ENCODE assay signal across 8 cellular contexts in genomic region chr19:8389891-8390616, GRCh38. TPM values are rescaled to one million over a fixed set of nuclear protein-coding genes. Genes with fewer than 3 reads are reported as not detected.
A peak's percentile ranks its signal among the peaks of the same experiment; 100 is the strongest.
DNase-seq lines count a peak whose midpoint lies in the region; ATAC-seq and TF ChIP-seq lines count a peak whose summit lies in the region.

TSS of gene RAB11B (plus strand) at chr19:8390360. CDS start at chr19:8390417, 57 bp downstream.

- H3K79me2 ChIP-seq in SK-N-SH (ENCODE audit: insufficient read depth), result peaks cover 59% of the 10 kb centered on the region

- H3K4me2 ChIP-seq in SK-N-SH, result peak within 1 kb of the TSS; percentile 94

- peak within 1 kb of the TSS; percentile 100 for H3K9ac ChIP-seq in SK-N-SH

- TF ChIP-seq CTCF in SK-N-SH (IDR thresholded peaks at IDR 0.05) (no peak), gastroesophageal sphincter (IDR thresholded peaks at IDR 0.05) (no peak), neutrophil (IDR thresholded peaks at IDR 0.05) (no peak)

- peak within 1 kb of the TSS; percentile 86 for H2AFZ ChIP-seq in SK-N-SH (ENCODE audit: low read depth)

- H3K27ac ChIP-seq in SK-N-SH (ENCODE audit: low read depth in 2 of 2, low read length in 1 of 2), result peak within 1 kb of the TSS; percentile 97 to 99
- peak within 1 kb of the TSS; percentile 98 to 100 (median 99) for H3K27ac ChIP-seq in gastroesophageal sphincter
- peak within 1 kb of the TSS; percentile 99 for H3K27ac ChIP-seq in neutrophil
- peak within 1 kb of the TSS; percentile 100 for H3K27ac ChIP-seq in substantia nigra (ENCODE audit: low read depth, low read length, poor library complexity, severe bottlenecking)

- peaks cover 0 to 11% of the 10 kb centered on the region in 2 experiments for H3K36me3 ChIP-seq in SK-N-SH (replicated peaks in 1 of 2; ENCODE audit: control insufficient read depth in 1 of 2, insufficient read depth in 2 of 2, low read length in 1 of 2)
- H3K36me3 ChIP-seq in gastroesophageal sphincter, result no peaks in the 10 kb centered on the region
- H3K36me3 ChIP-seq in neutrophil, result no peaks in the 10 kb centered on the region

- POLR2A ChIA-PET in SK-N-SH (lab: Yijun Ruan, JAX), result interaction anchor here (0.7 to 1.9 kb wide), 6 partner anchors 12 to 123 kb away, joined by 3 to 4 read pairs (median 3); partner anchors contain the start of gene MARCHF2

- CTCF ChIA-PET in SK-N-SH (lab: Yijun Ruan, JAX), result interaction anchor here (0.7 to 8.0 kb wide), 2 partner anchors 36 to 116 kb away, joined by 4 to 78 read pairs; no protein-coding TSS in a partner anchor

- H4K20me1 ChIP-seq in SK-N-SH (ENCODE audit: insufficient read depth), result peaks cover 43% of the 10 kb centered on the region

- ATAC-seq in HG02571 (IDR thresholded peaks at IDR 0.05; ENCODE audit: unreplicated experiment) (peak; percentile 88), gastroesophageal sphincter (peak; percentile 96)

- no peak for TF ChIP-seq RAD21 in SK-N-SH (IDR thresholded peaks at IDR 0.05; ENCODE audit: low read length)

- H3K9me3 ChIP-seq in SK-N-SH (no peaks in the 10 kb centered on the region), gastroesophageal sphincter (no peaks in the 10 kb centered on the region), neutrophil (no peaks in the 10 kb centered on the region)

- H3K9me2 ChIP-seq in SK-N-SH, result no peaks in the 10 kb centered on the region

- peaks cover 16% of the 10 kb centered on the region for H3F3A ChIP-seq in SK-N-SH (replicated peaks; ENCODE audit: insufficient read depth)

- H3K4me3 ChIP-seq in SK-N-SH (ENCODE audit: low read depth in 2 of 2, low read length in 1 of 2), result peak within 1 kb of the TSS; percentile 86 to 91
- peak within 1 kb of the TSS; percentile 78 to 82 for H3K4me3 ChIP-seq in gastroesophageal sphincter
- peak within 1 kb of the TSS; percentile 76 to 79 for H3K4me3 ChIP-seq in neutrophil (ENCODE audit: low read depth in 1 of 2, low read length in 1 of 2)

- 0% methylated on average over 15 of the region's 70 CpGs for WGBS in SK-N-SH (ENCODE audit: low lambda C conversion rate)
- 0% methylated on average over 8 to 24 of the region's 70 CpGs for WGBS in gastroesophageal sphincter (ENCODE audit: low coverage in 1 of 2), 2 donors

- peak; percentile 74 to 79 for TF ChIP-seq POLR2A in gastroesophageal sphincter (IDR thresholded peaks at IDR 0.05)

- H3K4me1 ChIP-seq in SK-N-SH (ENCODE audit: control insufficient read depth in 1 of 2, insufficient read depth in 2 of 2, low read depth in 1 of 2, low read length in 1 of 2), result peaks cover 14 to 31% of the 10 kb centered on the region in 2 experiments; a peak in 2 of 4 replicates
- H3K4me1 ChIP-seq in gastroesophageal sphincter, result peaks cover 7 to 54% (median 39%) of the 10 kb centered on the region in 3 donors
- H3K4me1 ChIP-seq in neutrophil (ENCODE audit: control insufficient read depth in 1 of 2, insufficient read depth in 1 of 2, low read depth in 1 of 2, low read length in 1 of 2), result peaks cover 32 to 38% of the 10 kb centered on the region in 2 experiments

- TF ChIP-seq EP300 in SK-N-SH (IDR thresholded peaks at IDR 0.05; ENCODE audit: borderline replicate concordance in 1 of 2, low read depth in 1 of 2, low read length in 1 of 2) (no peak), gastroesophageal sphincter (IDR thresholded peaks at IDR 0.05) (no peak)

- peak; percentile 100 for DNase-seq in GM04504 (ENCODE audit: low read depth)
- DNase-seq in NCI-H1048 (lab: John Stamatoyannopoulos, UW), result peak; percentile 98
- peak; percentile 92 for DNase-seq in SK-N-SH
- peak; percentile 98 for DNase-seq in activated naive CD4-positive, alpha-beta T cell treated with anti-CD3 and anti-CD28 coated beads, Interleukin-2, amount 50 U/mL, for 16 hours
- DNase-seq in substantia nigra (lab: John Stamatoyannopoulos, UW), result peak; percentile 80 to 100 (median 99)

- H3K27me3 ChIP-seq in SK-N-SH (ENCODE audit: insufficient read depth) (no peaks in the 10 kb centered on the region), gastroesophageal sphincter (no peaks in the 10 kb centered on the region), neutrophil (no peaks in the 10 kb centered on the region)

TF ChIP-seq in SK-N-SH, 30 proteins besides CTCF, POLR2A, EP300 and RAD21:
- TF ChIP-seq CHD2 (IDR thresholded peaks at IDR 0.05; ENCODE audit: low read length, partially characterized antibody) (peak; percentile 95), SMC3 (IDR thresholded peaks at IDR 0.05; ENCODE audit: low read depth, low read length) (no peak), POLR2AphosphoS5 (IDR thresholded peaks at IDR 0.05; ENCODE audit: low read depth, low read length) (0 out of 2 replicates have a peak, but pooled peaks have one; percentile 12), PBX3 (IDR thresholded peaks at IDR 0.05) (peak; percentile 100), ZBTB33 (IDR thresholded peaks at IDR 0.05; ENCODE audit: borderline replicate concordance, low read depth) (peak; percentile 70; the same call in 1 of the 2 replicates), RFX5 (IDR thresholded peaks at IDR 0.05; ENCODE audit: low read length) (peak; percentile 51; the same call in 1 of the 2 replicates), GATA2 (CRISPR knock-in tag; IDR thresholded peaks at IDR 0.05) (no peak), EZH2phosphoT487 (IDR thresholded peaks at IDR 0.05; ENCODE audit: borderline replicate concordance, low read depth) (no peak), TEAD4 (IDR thresholded peaks at IDR 0.05; ENCODE audit: borderline replicate concordance, insufficient read depth) (no peak), TAF1 (IDR thresholded peaks at IDR 0.05; ENCODE audit: borderline replicate concordance, low read depth, low read length) (peak; percentile 40; the same call in 1 of the 2 replicates), MXI1 (IDR thresholded peaks at IDR 0.05; ENCODE audit: low read depth, low read length) (peak; percentile 48), ELF1 (IDR thresholded peaks at IDR 0.05) (peak; percentile 88), TCF12 (IDR thresholded peaks at IDR 0.05) (no peak; the same call in 1 of the 2 replicates), GABPA (IDR thresholded peaks at IDR 0.05; ENCODE audit: low read depth) (peak; percentile 95)
- TF ChIP-seq, protein P1, sequence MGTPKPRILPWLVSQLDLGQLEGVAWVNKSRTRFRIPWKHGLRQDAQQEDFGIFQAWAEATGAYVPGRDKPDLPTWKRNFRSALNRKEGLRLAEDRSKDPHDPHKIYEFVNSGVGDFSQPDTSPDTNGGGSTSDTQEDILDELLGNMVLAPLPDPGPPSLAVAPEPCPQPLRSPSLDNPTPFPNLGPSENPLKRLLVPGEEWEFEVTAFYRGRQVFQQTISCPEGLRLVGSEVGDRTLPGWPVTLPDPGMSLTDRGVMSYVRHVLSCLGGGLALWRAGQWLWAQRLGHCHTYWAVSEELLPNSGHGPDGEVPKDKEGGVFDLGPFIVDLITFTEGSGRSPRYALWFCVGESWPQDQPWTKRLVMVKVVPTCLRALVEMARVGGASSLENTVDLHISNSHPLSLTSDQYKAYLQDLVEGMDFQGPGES (IDR thresholded peaks at IDR 0.05; ENCODE audit: low read depth, low read length), result peak; percentile 95
- TF ChIP-seq, protein P2, sequence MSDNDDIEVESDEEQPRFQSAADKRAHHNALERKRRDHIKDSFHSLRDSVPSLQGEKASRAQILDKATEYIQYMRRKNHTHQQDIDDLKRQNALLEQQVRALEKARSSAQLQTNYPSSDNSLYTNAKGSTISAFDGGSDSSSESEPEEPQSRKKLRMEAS (IDR thresholded peaks at IDR 0.05; ENCODE audit: low read depth), result peak; percentile 32; the same call in 1 of the 2 replicates
TF ChIP-seq in SK-N-SH: peak in this region for 11.

RNA-seq across cellular contexts. Expression of gene RAB11B, which starts in this region (rescaled TPM):
- polyA plus RNA-seq in SK-N-SH (2012; rRNA removed), result 70.5 and 127 TPM in 2 replicates
- polyA plus RNA-seq in SK-N-SH (2012; cell fraction: cytosol; rRNA removed), result 50.5 and 81.5 TPM in 2 replicates
- 241 and 251 TPM in 2 replicates for polyA plus RNA-seq in SK-N-SH (2012; cell fraction: nucleus; rRNA removed)
- total RNA-seq in gastroesophageal sphincter, result 10 to 100 TPM; 28.6 to 71.8 (median 36.1) TPM

Comparison
In these comparisons a context has a peak if more than half of its experiments do, and no peak if none do; other contexts are left out.
1. Peak in every context shown above with its lines: DNase-seq, ATAC-seq, H3K4me3 ChIP-seq and H3K27ac ChIP-seq.